Comparison of ENCODE assay signal across 16 cellular contexts in genomic region chr2:30150786-30151185, GRCh38. TPM values are rescaled to one million over a fixed set of nuclear protein-coding genes. Genes with fewer than 3 reads are reported as not detected.
A peak's percentile ranks its signal among the peaks of the same experiment; 100 is the strongest.
DNase-seq lines count a peak whose midpoint lies in the region; ATAC-seq and TF ChIP-seq lines count a peak whose summit lies in the region.
"Had no signal": no experiment of that assay in that cellular context is flagged by ENCODE, and none has a peak within 500 bp of the region (broad histone marks: within the 10 kb centered on the region; RNA-seq: fewer than 3 reads in every experiment).

No MANE protein-coding gene starts in this region.

- H3K4me3 Mint-ChIP-seq in activated naive CD8-positive, alpha-beta T cell treated with anti-CD3 and anti-CD28 coated beads, Interleukin-2, amount 50 U/mL, for 24 hours: peak overlapping the region; percentile 84
- H3K4me3 Mint-ChIP-seq in naive thymus-derived CD4-positive, alpha-beta T cell: peak overlapping the region in 8 of 10 donors; percentile 13 to 90 (median 54)
- H3K4me3 Mint-ChIP-seq: dendritic cell treated with granulocyte-macrophage colony-stimulating factor and Interleukin-4, amounts not matched to agents 40 ng/mL and 50 ng/mL, for 4 days had no signal

- no peak overlapping the region for H3K4me3 ChIP-seq in BLaER1 treated with 17β-estradiol and CSF1 and Interleukin-3, amounts not matched to agents 10 nM and 100 nM
- no peak overlapping the region; the same call in 1 of the 2 replicates for H3K4me3 ChIP-seq in HUES6 (ENCODE audit: low read depth, low read length)
- no peak overlapping the region for H3K4me3 ChIP-seq in naive thymus-derived CD4-positive, alpha-beta T cell (ENCODE audit: low read length)
- H3K4me3 ChIP-seq in lower lobe of right lung: no peak overlapping the region
- H3K4me3 ChIP-seq: MG63 had no signal

- no peak for TF ChIP-seq CTCF in lower lobe of right lung (IDR thresholded peaks at IDR 0.05)

- H3K9ac ChIP-seq in BLaER1 treated with 17β-estradiol and CSF1 and Interleukin-3, amounts not matched to agents 10 nM and 100 nM: peak overlapping the region in 2 of 11 experiments; percentile 43 to 98; a peak in 1 of 22 replicates
- no peak overlapping the region for H3K9ac ChIP-seq in HUES6 (ENCODE audit: low read length)

- no peak for ATAC-seq in activated naive CD8-positive, alpha-beta T cell treated with anti-CD3 and anti-CD28 coated beads, Interleukin-2, amount 50 U/mL, for 24 hours
- ATAC-seq in naive thymus-derived CD4-positive, alpha-beta T cell: no peak
- ATAC-seq in left cardiac atrium: no peak
- no peak for ATAC-seq in lower lobe of right lung

- peaks cover 34 to 41% (median 39%) of the 10 kb centered on the region in 10 experiments for H3K4me1 ChIP-seq in BLaER1 treated with 17β-estradiol and CSF1 and Interleukin-3, amounts not matched to agents 10 nM and 100 nM
- H3K4me1 ChIP-seq in HUES6 (ENCODE audit: control insufficient read depth, insufficient read depth, low read length): peaks cover 36% of the 10 kb centered on the region
- H3K4me1 ChIP-seq in naive thymus-derived CD4-positive, alpha-beta T cell (ENCODE audit: control insufficient read depth in 2 of 2, insufficient read depth in 2 of 2, low read length in 2 of 2): peaks cover 25 to 41% of the 10 kb centered on the region in 2 donors
- H3K4me1 ChIP-seq in lower lobe of right lung: peaks cover 77% of the 10 kb centered on the region

- H3K9me3 Mint-ChIP-seq in activated naive CD8-positive, alpha-beta T cell treated with anti-CD3 and anti-CD28 coated beads, Interleukin-2, amount 50 U/mL, for 24 hours: no peaks in the 10 kb centered on the region
- H3K9me3 Mint-ChIP-seq in naive thymus-derived CD4-positive, alpha-beta T cell: peaks cover 0 to 8% (median 0%) of the 10 kb centered on the region in 11 donors
- H3K9me3 Mint-ChIP-seq: dendritic cell treated with granulocyte-macrophage colony-stimulating factor and Interleukin-4, amounts not matched to agents 40 ng/mL and 50 ng/mL, for 4 days had no signal

- no peaks in the 10 kb centered on the region for H3K27me3 Mint-ChIP-seq in activated naive CD8-positive, alpha-beta T cell treated with anti-CD3 and anti-CD28 coated beads, Interleukin-2, amount 50 U/mL, for 24 hours
- no peaks in the 10 kb centered on the region for H3K27me3 Mint-ChIP-seq in naive thymus-derived CD4-positive, alpha-beta T cell
- H3K27me3 Mint-ChIP-seq: dendritic cell treated with granulocyte-macrophage colony-stimulating factor and Interleukin-4, amounts not matched to agents 40 ng/mL and 50 ng/mL, for 4 days had no signal

- H3K4me1 Mint-ChIP-seq in activated naive CD8-positive, alpha-beta T cell treated with anti-CD3 and anti-CD28 coated beads, Interleukin-2, amount 50 U/mL, for 24 hours: peaks cover 78% of the 10 kb centered on the region
- H3K4me1 Mint-ChIP-seq in naive thymus-derived CD4-positive, alpha-beta T cell: peaks cover 30 to 78% (median 67%) of the 10 kb centered on the region in 7 donors

- H3K27ac ChIP-seq in BLaER1 treated with 17β-estradiol and CSF1 and Interleukin-3, amounts not matched to agents 10 nM and 100 nM: peak overlapping the region in 2 of 11 experiments; percentile 39 to 99; a peak in 2 of 22 replicates
- H3K27ac ChIP-seq in HUES6 (ENCODE audit: low read depth, low read length): peak overlapping the region; percentile 59; the same call in 1 of the 2 replicates
- H3K27ac ChIP-seq in naive thymus-derived CD4-positive, alpha-beta T cell (ENCODE audit: low read depth, low read length): no peak overlapping the region
- no peak overlapping the region for H3K27ac ChIP-seq in lower lobe of right lung

- H3K27me3 ChIP-seq in BLaER1 treated with 17β-estradiol and CSF1 and Interleukin-3, amounts not matched to agents 10 nM and 100 nM: no peaks in the 10 kb centered on the region
- peaks cover 1% of the 10 kb centered on the region; the same call in 1 of the 2 replicates for H3K27me3 ChIP-seq in HUES6 (ENCODE audit: control insufficient read depth, insufficient read depth, low read length)
- no peaks in the 10 kb centered on the region for H3K27me3 ChIP-seq in naive thymus-derived CD4-positive, alpha-beta T cell (ENCODE audit: control insufficient read depth in 2 of 2, insufficient read depth in 2 of 2, low read length in 2 of 2)
- H3K27me3 ChIP-seq in lower lobe of right lung (ENCODE audit: low read depth): no peaks in the 10 kb centered on the region
- H3K27me3 ChIP-seq: MG63 had no signal

- peaks cover 0 to 81% (median 38%) of the 10 kb centered on the region in 11 experiments; a peak in 12 of 22 replicates for H4K20me1 ChIP-seq in BLaER1 treated with 17β-estradiol and CSF1 and Interleukin-3, amounts not matched to agents 10 nM and 100 nM

- H3K36me3 ChIP-seq in BLaER1 treated with 17β-estradiol and CSF1 and Interleukin-3, amounts not matched to agents 10 nM and 100 nM: peaks cover 34 to 72% (median 53%) of the 10 kb centered on the region in 11 experiments
- peaks cover 6% of the 10 kb centered on the region; the same call in 1 of the 2 replicates for H3K36me3 ChIP-seq in HUES6 (ENCODE audit: control insufficient read depth, insufficient read depth, low read length)
- peaks cover 0 to 13% (median 8%) of the 10 kb centered on the region in 3 experiments for H3K36me3 ChIP-seq in naive thymus-derived CD4-positive, alpha-beta T cell (ENCODE audit: control insufficient read depth in 2 of 3, insufficient read depth in 3 of 3, low read length in 3 of 3)
- peaks cover 22% of the 10 kb centered on the region for H3K36me3 ChIP-seq in lower lobe of right lung

- H3K36me3 Mint-ChIP-seq in activated naive CD8-positive, alpha-beta T cell treated with anti-CD3 and anti-CD28 coated beads, Interleukin-2, amount 50 U/mL, for 24 hours (ENCODE audit: low read depth): peaks cover 34% of the 10 kb centered on the region
- peaks cover 0 to 43% (median 14%) of the 10 kb centered on the region in 5 donors for H3K36me3 Mint-ChIP-seq in naive thymus-derived CD4-positive, alpha-beta T cell

- peak overlapping the region; percentile 93 for H3K27ac Mint-ChIP-seq in activated naive CD8-positive, alpha-beta T cell treated with anti-CD3 and anti-CD28 coated beads, Interleukin-2, amount 50 U/mL, for 24 hours
- H3K27ac Mint-ChIP-seq in naive thymus-derived CD4-positive, alpha-beta T cell: peak overlapping the region in 6 of 9 donors; percentile 38 to 90 (median 72)
- H3K27ac Mint-ChIP-seq: dendritic cell treated with granulocyte-macrophage colony-stimulating factor and Interleukin-4, amounts not matched to agents 40 ng/mL and 50 ng/mL, for 4 days had no signal

- CTCF ChIA-PET in naive thymus-derived CD4-positive, alpha-beta T cell (lab: Charles Lee): interaction anchor here (1.2 to 7.0 kb wide), 3 partner anchors 9 to 560 kb away, joined by 3 to 74 read pairs (median 14); no protein-coding TSS in a partner anchor

- no peaks in the 10 kb centered on the region for H3K9me3 ChIP-seq in BLaER1 treated with 17β-estradiol and CSF1 and Interleukin-3, amounts not matched to agents 10 nM and 100 nM (replicated peaks in 1 of 11)
- H3K9me3 ChIP-seq in HUES6 (ENCODE audit: control insufficient read depth, insufficient read depth, low read depth, low read length) (no peaks in the 10 kb centered on the region), lower lobe of right lung (no peaks in the 10 kb centered on the region)
- H3K9me3 ChIP-seq in naive thymus-derived CD4-positive, alpha-beta T cell (ENCODE audit: control insufficient read depth in 2 of 3, low read length in 3 of 3): no peaks in the 10 kb centered on the region
- H3K9me3 ChIP-seq: MG63 had no signal

- H3K4me2 ChIP-seq in BLaER1 treated with 17β-estradiol and CSF1 and Interleukin-3, amounts not matched to agents 10 nM and 100 nM: peak overlapping the region; percentile 76 to 93 (median 87); a peak in 21 of 22 replicates

- no peak for DNase-seq in activated naive CD8-positive, alpha-beta T cell treated with anti-CD3 and anti-CD28 coated beads, Interleukin-2, amount 50 U/mL, for 24 hours
- DNase-seq in naive thymus-derived CD4-positive, alpha-beta T cell: no peak
- DNase-seq in left cardiac atrium: no peak
- DNase-seq in lower lobe of right lung: no peak
- DNase-seq in NCI-H2081 (lab: John Stamatoyannopoulos, UW): no peak
- DNase-seq in CD1c-positive myeloid dendritic cell (ENCODE audit: extremely low spot score): no peak
- DNase-seq: activated CD8-positive, alpha-beta memory T cell treated with anti-CD3 and anti-CD28 coated beads for 24 hours; activated gamma-delta T cell treated with Interleukin-2 at 50 U/mL for 16 hours; DMS153; head of caudate nucleus; MG63; NCI-H187; NCI-H510A had no signal

- intact Hi-C loops in naive thymus-derived CD4-positive, alpha-beta T cell (cut with micrococcal nuclease): loop anchor here in 1 of 2 donors (1.0 kb wide), 1 partner anchor 10 kb away; no protein-coding TSS in a partner anchor
- intact Hi-C loops in left cardiac atrium (cut with DNase I): no loop called here
- intact Hi-C loops in lower lobe of right lung (cut with DNase I): no loop called here

- POLR2A ChIA-PET in naive thymus-derived CD4-positive, alpha-beta T cell (lab: Charles Lee): interaction anchor here (0.9 to 9.0 kb wide), 5 partner anchors 10 to 186 kb away, joined by 3 to 119 read pairs (median 3); partner anchors contain the start of gene LBH

RNA-seq across cellular contexts. Expression of gene YPEL5, which starts 4.0 kb away (rescaled TPM):
- 1,000 to 10,000 TPM in 1 of 5 experiments, 100 to 1,000 TPM in 1, 10 to 100 TPM in 3; 30.9 to 1,022 (median 98.3) TPM for total RNA-seq in naive thymus-derived CD4-positive, alpha-beta T cell
- 100 to 1,000 TPM in 1 of 2 donors, 10 to 100 TPM in 1; 86.3 to 129 TPM for polyA plus RNA-seq in naive thymus-derived CD4-positive, alpha-beta T cell
- total RNA-seq in left cardiac atrium (10 to 100 TPM; 54.0 to 55.2 TPM), lower lobe of right lung (98.0 TPM)
